1 cellular context compared by ENCODE assay signal in the genomic region with DNA sequence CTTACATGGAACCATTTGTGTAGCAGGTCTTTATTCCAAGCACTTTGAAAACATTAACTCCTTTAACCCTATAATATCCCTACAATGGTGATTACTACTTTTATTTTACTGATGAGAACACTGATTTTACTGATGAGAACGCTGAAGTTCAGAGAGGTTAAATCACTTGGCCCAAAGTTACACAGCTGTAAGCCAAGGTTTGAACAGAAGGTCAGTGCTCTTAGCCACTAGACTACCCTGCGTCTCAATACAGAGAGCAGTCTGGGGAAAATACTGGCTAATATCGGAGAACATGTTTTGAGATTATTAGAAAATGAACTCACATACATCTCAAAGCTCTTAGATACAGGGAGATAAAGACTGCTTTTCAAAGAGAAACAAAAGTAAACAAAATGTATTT.
TF ChIP-seq lines count a peak whose summit lies in the region.

No MANE protein-coding gene starts in this region.

TF ChIP-seq in liver, 16 proteins besides CTCF, POLR2A, EP300 and RAD21 (continued from another document):
- TF ChIP-seq ZBTB33 (IDR thresholded peaks at IDR 0.05), result no peak
- no peak for TF ChIP-seq NR2F2 (IDR thresholded peaks at IDR 0.05)
- TF ChIP-seq, protein P1, sequence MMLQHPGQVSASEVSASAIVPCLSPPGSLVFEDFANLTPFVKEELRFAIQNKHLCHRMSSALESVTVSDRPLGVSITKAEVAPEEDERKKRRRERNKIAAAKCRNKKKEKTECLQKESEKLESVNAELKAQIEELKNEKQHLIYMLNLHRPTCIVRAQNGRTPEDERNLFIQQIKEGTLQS (IDR thresholded peaks at IDR 0.05), result no peak
- TF ChIP-seq FOXA1 (IDR thresholded peaks at IDR 0.05), result no peak
- TF ChIP-seq FOXA2 (IDR thresholded peaks at IDR 0.05), result no peak
- TF ChIP-seq JUND (IDR thresholded peaks at IDR 0.05), result no peak
